8 cellular contexts compared by ENCODE assay signal in the genomic region with DNA sequence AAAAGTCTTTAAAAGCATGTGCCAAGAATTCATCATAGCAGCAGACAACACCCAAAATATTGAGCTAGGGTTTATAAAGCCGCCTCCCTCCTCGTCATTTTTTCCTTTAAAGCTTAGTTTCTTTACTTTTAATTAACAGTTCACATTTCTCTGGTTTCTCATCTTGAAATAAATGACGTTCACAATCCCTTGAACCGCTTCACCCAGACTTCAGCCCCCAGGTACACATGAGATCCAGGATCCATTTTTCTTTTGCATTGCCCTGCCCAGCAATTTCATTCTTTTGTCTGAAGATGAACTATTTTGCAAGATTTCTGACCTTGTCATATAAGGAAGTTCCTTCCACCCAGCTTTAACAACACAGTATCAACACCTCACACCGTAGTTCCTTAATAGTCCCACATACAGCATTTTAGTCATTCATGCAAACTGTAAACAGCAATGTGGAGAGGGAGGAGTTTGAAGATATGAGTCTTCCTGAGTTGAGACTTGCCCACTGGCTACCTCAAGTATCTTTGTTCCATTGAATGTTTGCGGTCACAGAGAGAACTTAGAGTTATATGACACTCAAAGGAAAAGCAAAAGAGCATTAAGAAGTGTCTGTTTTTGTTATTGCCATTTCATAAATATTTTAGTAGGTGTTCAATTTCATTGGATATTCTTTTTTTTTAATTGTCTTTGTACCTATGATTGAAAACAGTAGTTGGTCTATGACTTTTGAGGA. TPM values are rescaled to one million over a fixed set of nuclear protein-coding genes. Genes with fewer than 3 reads are reported as not detected.
DNase-seq lines count a peak whose midpoint lies in the region; ATAC-seq and TF ChIP-seq lines count a peak whose summit lies in the region.

No MANE protein-coding gene starts in this region.

- H3K9me3 ChIP-seq in esophagus (ENCODE audit: control insufficient read depth in 2 of 2, insufficient read depth in 1 of 2, low read depth in 1 of 2, low read length in 1 of 2) (no peaks in the 10 kb centered on the region), gastrocnemius medialis (no peaks in the 10 kb centered on the region)

- DNase-seq in HT-29 (ENCODE audit: low spot score) (peak; percentile 51), SKM-1 (lab: John Stamatoyannopoulos, UW; ENCODE audit: unreplicated experiment) (peak; percentile 91), gastrocnemius medialis (no peak), GM19240 (ENCODE audit: insufficient read length, low spot score) (no peak)

- H3K4me1 ChIP-seq in esophagus (ENCODE audit: control insufficient read depth in 2 of 2, insufficient read depth in 2 of 2, low read length in 1 of 2) (peaks cover 0 to 3% of the 10 kb centered on the region in 2 donors), gastrocnemius medialis (peaks cover 28 to 34% of the 10 kb centered on the region in 2 donors)

- 19 to 29% methylated on average over 6 of the region's 6 CpGs for WGBS in esophagus, 2 donors

- no peak for TF ChIP-seq CTCF in gastrocnemius medialis (IDR thresholded peaks at IDR 0.05 in 4 of 5, conservative IDR thresholded peaks at IDR 0.05 in 1 of 5)

- H3K27ac ChIP-seq in esophagus (ENCODE audit: low read depth in 2 of 2, low read length in 1 of 2), result peak overlapping the region; percentile 95 to 97
- peak overlapping the region; percentile 34 to 70 (median 51) for H3K27ac ChIP-seq in gastrocnemius medialis

- in situ Hi-C loops in gastrocnemius medialis (cut with MboI; ENCODE audit: low sequenced_read_pairs in 4 of 4), result no loop called here

- H3K4me3 ChIP-seq in esophagus (ENCODE audit: low read depth in 1 of 2, low read length in 2 of 2) (peak overlapping the region in 1 of 2 donors; percentile 49), gastrocnemius medialis (no peak overlapping the region)

- no peak for TF ChIP-seq POLR2A in gastrocnemius medialis (IDR thresholded peaks at IDR 0.05)

- ATAC-seq in gastrocnemius medialis, result peak; percentile 10 to 13
- no peak for ATAC-seq in GM18907 (IDR thresholded peaks at IDR 0.05; ENCODE audit: unreplicated experiment)
- no peak for ATAC-seq in GM21576 (IDR thresholded peaks at IDR 0.05; ENCODE audit: unreplicated experiment)
- ATAC-seq in HG02571 (IDR thresholded peaks at IDR 0.05; ENCODE audit: unreplicated experiment), result no peak

- H3K27me3 ChIP-seq in esophagus (ENCODE audit: control insufficient read depth in 1 of 2, insufficient read depth in 2 of 2, low read length in 2 of 2), result no peaks in the 10 kb centered on the region
- H3K27me3 ChIP-seq in gastrocnemius medialis, result no peaks in the 10 kb centered on the region

- H3K36me3 ChIP-seq in esophagus (ENCODE audit: control insufficient read depth in 2 of 2, insufficient read depth in 2 of 2, low read length in 1 of 2) (no peaks in the 10 kb centered on the region), gastrocnemius medialis (no peaks in the 10 kb centered on the region)

- intact Hi-C loops in gastrocnemius medialis (cut with DNase I; ENCODE audit: low total_unique reads), result no loop called here

RNA-seq across cellular contexts. Expression of a gene that starts 35.3 kb away (rescaled TPM):
- total RNA-seq in HT-29 (2014; rRNA removed; shearing (Covaris generic)), result 210 and 211 TPM in 2 replicates
- 10 to 100 TPM; 24.2 to 66.8 TPM for polyA plus RNA-seq in esophagus
- 10 to 100 TPM; 32.9 to 99.6 (median 73.7) TPM for total RNA-seq in gastrocnemius medialis

RNA-seq across cellular contexts. Expression of a gene that starts 58.8 kb away (rescaled TPM):
- total RNA-seq in HT-29 (2014; rRNA removed; shearing (Covaris generic)), result 18.7 and 18.8 TPM in 2 replicates
- polyA plus RNA-seq in esophagus, result 10 to 100 TPM in 1 of 2 donors, 1 to 10 TPM in 1; 6.7 to 21.2 TPM
- total RNA-seq in gastrocnemius medialis, result 10 to 100 TPM; 10.8 to 15.6 (median 12.3) TPM

Comparison
In these comparisons a context has a peak if more than half of its experiments do, and no peak if none do; other contexts are left out.
1. DNase-seq: peak in HT-29 (single experiment) and SKM-1 (single experiment); none in gastrocnemius medialis (0 of 2) and GM19240 (single experiment).
2. ATAC-seq: peak in gastrocnemius medialis (2 of 2); none in GM18907 (single experiment), GM21576 (single experiment) and HG02571 (single experiment).